8 cellular contexts compared by ENCODE assay signal in the genomic region with DNA sequence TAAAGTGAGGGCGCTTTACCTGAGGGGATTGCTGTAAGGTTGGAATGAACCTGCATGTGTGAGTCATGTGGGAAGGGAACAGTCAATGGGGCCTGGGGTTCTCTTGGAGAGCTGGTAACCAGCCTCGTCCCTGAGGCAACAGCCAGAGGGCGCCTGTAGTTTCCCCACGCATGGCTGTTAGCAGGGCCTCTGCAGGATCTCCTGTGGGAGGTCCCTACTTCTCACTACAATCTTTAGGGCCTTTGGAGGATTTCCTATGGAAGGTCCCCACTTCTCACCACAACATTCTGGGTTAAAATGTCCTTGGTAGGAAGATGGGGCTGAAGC. TPM values are rescaled to one million over a fixed set of nuclear protein-coding genes. Genes with fewer than 3 reads are reported as not detected.
DNase-seq lines count a peak whose midpoint lies in the region; ATAC-seq, FAIRE-seq and TF ChIP-seq lines count a peak whose summit lies in the region.
"Not testable (repeated sequence)": the region's sequence is repeated elsewhere in the genome, so short reads cannot be mapped to it uniquely, and the experiment has no call there.

No MANE protein-coding gene starts in this region.

- not testable (repeated sequence) for BruUV-seq in K562 (replicated peaks; lab: Mats Ljungman, UMichigan)

- peak; percentile 72 for FAIRE-seq in K562 (lab: Jason Lieb, UNC)

- POLR2A ChIA-PET in K562 (lab: Yijun Ruan, JAX) = not testable (repeated sequence)

- H3K9me1 ChIP-seq in K562 (ENCODE audit: control insufficient read depth, insufficient read depth, low read length) = not testable (repeated sequence)

- not testable (repeated sequence) for H3K27ac ChIP-seq in K562 (ENCODE audit: extremely low read depth, low read depth, low read length)

- H3K4me1 ChIP-seq in K562 (replicated peaks in 1 of 2; ENCODE audit: control insufficient read depth in 2 of 2, insufficient read depth in 2 of 2, low read length in 2 of 2) = not testable (repeated sequence)

- not testable (repeated sequence) for H3K36me3 Mint-ChIP-seq in T-helper 2 cell treated with Interferon-gamma antibody and Interleukin-4, amounts not matched to agents 5 μg/mL and 100 μg/mL, for 36 hours (ENCODE audit: low read depth); nephron (ENCODE audit: low read depth)

- DNase-seq in Daoy (ENCODE audit: low read depth) (peak; percentile 39), HT1080 (ENCODE audit: low read depth) (peak; percentile 39), K562 (ENCODE audit: extremely low read depth in 1 of 4, low spot score in 3 of 4) (peak in 1 of 4 experiments; percentile 64), superior temporal gyrus (ENCODE audit: extremely low spot score) (peak; percentile 66)
- peak; percentile 38 for DNase-seq in T-helper 2 cell treated with Interferon-gamma antibody and Interleukin-4, amounts not matched to agents 5 μg/mL and 100 μg/mL, for 36 hours (ENCODE audit: low spot score)
- not testable (repeated sequence) for DNase-seq in Right ventricle myocardium superior

- H3K9me3 ChIP-seq in K562 (replicated peaks; ENCODE audit: control insufficient read depth, insufficient read depth, low read depth, low read length) = not testable (repeated sequence)

- ATAC-seq in GM21737 (IDR thresholded peaks at IDR 0.05; ENCODE audit: unreplicated experiment) = peak; percentile 17
- ATAC-seq in K562 = peak; percentile 84
- ATAC-seq in Right ventricle myocardium superior (ENCODE audit: poor library complexity) = peak; percentile 55

- peak; percentile 20 to 23; a peak in 2 of 4 replicates for TF ChIP-seq RAD21 in K562 (CRISPR knock-in tag; conservative IDR thresholded peaks at IDR 0.05 in 1 of 2, IDR thresholded peaks at IDR 0.05 in 1 of 2)

- H3K4me2 ChIP-seq in K562 (ENCODE audit: insufficient read depth, low read length) = peak overlapping the region; percentile 70

- TF ChIP-seq POLR2A in K562 (conservative IDR thresholded peaks at IDR 0.05) = not testable (repeated sequence)

- 0 out of 2 replicates have a peak overlapping the region, but pooled peaks have one; percentile 32 for H2AFZ ChIP-seq in K562 (ENCODE audit: low read depth, low read length)

- in situ Hi-C loops in K562 (cut with MboI) = loop anchor here (5.0 to 25.0 kb wide), 3 partner anchors 224 to 1081 kb away; partner anchors contain the start of genes FAHD2B and NEURL3

- H3K27me3 ChIP-seq in K562 (ENCODE audit: control insufficient read depth in 2 of 2, insufficient read depth in 2 of 2, low read length in 2 of 2) = not testable (repeated sequence)

- peaks cover 11% of the 10 kb centered on the region for H3K4me1 Mint-ChIP-seq in T-helper 2 cell treated with Interferon-gamma antibody and Interleukin-4, amounts not matched to agents 5 μg/mL and 100 μg/mL, for 36 hours (ENCODE audit: low read depth)
- H3K4me1 Mint-ChIP-seq in nephron = not testable (repeated sequence)

- TF ChIP-seq CTCF in K562 (IDR thresholded peaks at IDR 0.05 in 2 of 3, conservative IDR thresholded peaks at IDR 0.05 in 1 of 3; ENCODE audit: insufficient read depth in 2 of 3, low read depth in 1 of 3, low read length in 3 of 3) = peak; percentile 39 to 42 (median 42); a peak in 5 of 6 replicates
- TF ChIP-seq CTCF in nephron (IDR thresholded peaks at IDR 0.05; ENCODE audit: unreplicated experiment in 3 of 3) = not testable (repeated sequence)

- H3K9ac ChIP-seq in K562 (ENCODE audit: insufficient read depth in 1 of 2, low read depth in 2 of 2, low read length in 2 of 2) = peak overlapping the region in 1 of 2 experiments; percentile 84; a peak in 1 of 4 replicates

- WGBS in K562 (ENCODE audit: insufficient coverage, low coverage, missing lambda C conversion rate) = 6% methylated on average over 4 of the region's 4 CpGs

- TF ChIP-seq EP300 in K562 (IDR thresholded peaks at IDR 0.05; ENCODE audit: low read length) = not testable (repeated sequence)

- H4K20me1 ChIP-seq in K562 (replicated peaks; ENCODE audit: control insufficient read depth, insufficient read depth, low read length) = not testable (repeated sequence)

- CTCF ChIA-PET in K562 (lab: Yijun Ruan, JAX; ENCODE audit: low intra/inter-chr PET ratio) = not testable (repeated sequence)

- not testable (repeated sequence) for H3K9me3 Mint-ChIP-seq in T-helper 2 cell treated with Interferon-gamma antibody and Interleukin-4, amounts not matched to agents 5 μg/mL and 100 μg/mL, for 36 hours; nephron

- not testable (repeated sequence) for H3K36me3 ChIP-seq in K562 (ENCODE audit: control insufficient read depth, insufficient read depth, low read length)

- H3K27me3 Mint-ChIP-seq in T-helper 2 cell treated with Interferon-gamma antibody and Interleukin-4, amounts not matched to agents 5 μg/mL and 100 μg/mL, for 36 hours (ENCODE audit: low read depth) = peaks cover 23% of the 10 kb centered on the region
- H3K27me3 Mint-ChIP-seq in nephron (ENCODE audit: low read depth) = peaks cover 10% of the 10 kb centered on the region

- not testable (repeated sequence) for H3K27ac Mint-ChIP-seq in T-helper 2 cell treated with Interferon-gamma antibody and Interleukin-4, amounts not matched to agents 5 μg/mL and 100 μg/mL, for 36 hours; nephron

- peak overlapping the region; percentile 69 for H3K4me3 Mint-ChIP-seq in T-helper 2 cell treated with Interferon-gamma antibody and Interleukin-4, amounts not matched to agents 5 μg/mL and 100 μg/mL, for 36 hours
- H3K4me3 Mint-ChIP-seq in nephron = peak overlapping the region; percentile 65 to 71 (median 69)

- not testable (repeated sequence) for H3K79me2 ChIP-seq in K562 (ENCODE audit: control insufficient read depth, insufficient read depth, low read length)

- intact Hi-C loops in K562 (cut with micrococcal nuclease); Right ventricle myocardium superior (cut with DNase I): not testable (repeated sequence)

- H3K4me3 ChIP-seq in K562 = peak overlapping the region; percentile 34

TF ChIP-seq in K562, 482 proteins besides CTCF, POLR2A, EP300 and RAD21 (continues in another document):
- TF ChIP-seq YY1 (IDR thresholded peaks at IDR 0.05; ENCODE audit: borderline replicate concordance in 1 of 3, control insufficient read depth in 1 of 3, extremely low read depth in 1 of 3, insufficient read depth in 3 of 3, insufficient read length in 1 of 3, insufficient replicate concordance in 2 of 3, low read depth in 1 of 3, low read length in 2 of 3) (peak in 1 of 3 experiments; percentile 19), MAZ (CRISPR knock-in tag; conservative IDR thresholded peaks at IDR 0.05 in 1 of 2, IDR thresholded peaks at IDR 0.05 in 1 of 2) (peak in 1 of 2 experiments; percentile 27; a peak in 1 of 4 replicates), NRF1 (conservative IDR thresholded peaks at IDR 0.05 in 1 of 2, IDR thresholded peaks at IDR 0.05 in 1 of 2) (peak; percentile 66 to 75)

RNA-seq across cellular contexts. Expression of gene ANKRD36C, which starts 19.5 kb away (rescaled TPM):
- total RNA-seq in Daoy (2014; rRNA removed; shearing (Covaris generic)) = 8.5 and 10.9 TPM in 2 replicates
- 13.3 and 14.8 TPM in 2 replicates for total RNA-seq in HT1080 (2014; rRNA removed; shearing (Covaris generic))
- polyA plus RNA-seq in HT1080 (2015; cell fraction: cytosol; rRNA removed) = 2.4 and 3.4 TPM in 2 replicates
- polyA plus RNA-seq in HT1080 (2015; cell fraction: nucleus; rRNA removed) = 21.7 and 23.0 TPM in 2 replicates
- 118 and 313 TPM in 2 replicates for total RNA-seq in K562 (2011; cell fraction: chromatin; rRNA removed; ENCODE audit: low replicate concordance)
- 51.0 and 71.8 TPM in 2 replicates for total RNA-seq in K562 (2011; cell fraction: nucleolus; rRNA removed)
- total RNA-seq in K562 (2011; cell fraction: nucleoplasm; rRNA removed) = 102 and 124 TPM in 2 replicates
- total RNA-seq in K562 (2014; rRNA removed) = 23.2 and 23.6 TPM in 2 replicates
- total RNA-seq in K562 (2014; rRNA removed; fragmentation: Illumina TruSeq; extraction: Trizol) = 44.4 and 45.3 TPM in 2 replicates
- total RNA-seq in K562 (2015; rRNA removed; fragmentation: Illumina TruSeq; extraction: Trizol) = 50.0 and 51.6 TPM in 2 replicates
- 26.4 and 26.6 TPM in 2 replicates for total RNA-seq in K562 (2021)
- polyA plus RNA-seq in K562 (2011; rRNA removed) = 10.6 and 11.9 TPM in 2 replicates
- polyA plus RNA-seq in K562 (2011; cell fraction: cytosol; rRNA removed) = 1.2 and 1.7 TPM in 2 replicates
- 39.1 and 44.8 TPM in 2 replicates for polyA plus RNA-seq in K562 (2011; cell fraction: nucleus; rRNA removed)
- 5.6 and 7.4 TPM in 2 replicates for polyA plus RNA-seq in K562 (2012)
- polyA plus RNA-seq in K562 (2014; fragmentation: Illumina TruSeq; extraction: Trizol) = 6.7 and 7.3 TPM in 2 replicates
- polyA plus RNA-seq in K562 (2014; fragmentation: Nextera tagmentation; extraction: Ambion mirVana) = 10 to 100 TPM in 1 of 2 experiments, 1 to 10 TPM in 1; 4.4 to 11.9 TPM
- 6.4 and 8.4 TPM in 2 replicates for polyA plus RNA-seq in K562 (2014; rRNA removed)
- polyA minus RNA-seq in K562 (2011; rRNA and poly(A)+ RNA removed) = 116 and 173 TPM in 2 replicates
- polyA minus RNA-seq in K562 (2011; cell fraction: cytosol; rRNA and poly(A)+ RNA removed) = 10.6 and 15.7 TPM in 2 replicates
- polyA minus RNA-seq in K562 (2011; cell fraction: nucleus; rRNA and poly(A)+ RNA removed) = 179 and 403 TPM in 2 replicates
- total RNA-seq in Right ventricle myocardium superior = 4.9 TPM

RNA-seq across cellular contexts. Expression of gene GPAT2, which starts 23.6 kb away (rescaled TPM):
- total RNA-seq in Daoy (2014; rRNA removed; shearing (Covaris generic)) = 0.06 TPM in 1 of 2 replicates, not detected in the other
- not detected in 2 replicates for total RNA-seq in HT1080 (2014; rRNA removed; shearing (Covaris generic))
- polyA plus RNA-seq in HT1080 (2015; cell fraction: cytosol; rRNA removed) = 0.02 TPM in 1 of 2 replicates, not detected in the other
- polyA plus RNA-seq in HT1080 (2015; cell fraction: nucleus; rRNA removed) = not detected in 2 replicates
- 0.12 TPM in 2 replicates for total RNA-seq in K562 (2011; cell fraction: chromatin; rRNA removed; ENCODE audit: low replicate concordance)
- under 0.01 and 0.39 TPM in 2 replicates for total RNA-seq in K562 (2011; cell fraction: nucleolus; rRNA removed)
- not detected in 2 replicates for total RNA-seq in K562 (2011; cell fraction: nucleoplasm; rRNA removed)
- total RNA-seq in K562 (2014; rRNA removed) (0.14 and 0.33 TPM in 2 replicates), K562 (2014; rRNA removed; fragmentation: Illumina TruSeq; extraction: Trizol) (not detected in 2 replicates), K562 (2015; rRNA removed; fragmentation: Illumina TruSeq; extraction: Trizol) (0.11 and 0.38 TPM in 2 replicates), K562 (2021) (0.33 and 0.94 TPM in 2 replicates), Right ventricle myocardium superior (6.4 TPM)
- polyA plus RNA-seq in K562 (2011; rRNA removed) (not detected in 2 replicates), K562 (2014; fragmentation: Illumina TruSeq; extraction: Trizol) (0.30 TPM in 2 replicates), K562 (2014; fragmentation: Nextera tagmentation; extraction: Ambion mirVana) (under 1 TPM in 1 of 2 experiments, not detected in 1; 0.01 TPM), K562 (2014; rRNA removed) (0.42 and 1.2 TPM in 2 replicates)
- polyA plus RNA-seq in K562 (2011; cell fraction: cytosol; rRNA removed) = 0.03 and 0.25 TPM in 2 replicates
- polyA plus RNA-seq in K562 (2011; cell fraction: nucleus; rRNA removed) = 0.34 and 0.55 TPM in 2 replicates
- 0.33 and 1.1 TPM in 2 replicates for polyA plus RNA-seq in K562 (2012)
- polyA minus RNA-seq in K562 (2011; rRNA and poly(A)+ RNA removed) = not detected in 2 replicates
- not detected in 2 replicates for polyA minus RNA-seq in K562 (2011; cell fraction: cytosol; rRNA and poly(A)+ RNA removed)
- polyA minus RNA-seq in K562 (2011; cell fraction: nucleus; rRNA and poly(A)+ RNA removed) = 0.11 and 0.94 TPM in 2 replicates

Comparison
In these comparisons a context has a peak if more than half of its experiments do, and no peak if none do; other contexts are left out.
1. ATAC-seq: peak in every context shown above with its lines; median percentile 84 in K562; 55 in Right ventricle myocardium superior; 17 in GM21737.